Comparison of ENCODE assay signal across 13 cellular contexts in the genomic region with DNA sequence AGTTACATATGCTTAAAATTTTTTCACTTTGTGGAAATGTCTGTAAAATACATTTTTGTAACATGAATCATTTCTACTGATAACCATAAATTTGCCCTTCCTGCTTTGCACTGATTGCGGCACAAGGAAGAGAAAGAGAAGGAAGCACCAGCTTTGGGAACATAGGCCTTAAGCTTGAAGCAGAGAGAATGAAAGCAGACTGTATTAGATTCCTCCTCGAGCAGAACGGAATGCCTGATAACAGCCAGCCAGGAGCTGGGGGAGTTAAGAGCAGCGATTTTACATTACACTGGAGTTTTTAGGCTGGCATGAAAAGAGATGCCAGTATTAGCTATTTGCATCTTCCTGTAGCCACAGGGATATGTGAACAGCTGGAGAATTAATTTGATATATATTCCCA. TPM values are rescaled to one million over a fixed set of nuclear protein-coding genes. Genes with fewer than 3 reads are reported as not detected.
DNase-seq lines count a peak whose midpoint lies in the region; ATAC-seq and TF ChIP-seq lines count a peak whose summit lies in the region.
"Had no signal": no experiment of that assay in that cellular context is flagged by ENCODE, and none has a peak within 500 bp of the region (broad histone marks: within the 10 kb centered on the region; RNA-seq: fewer than 3 reads in every experiment).

No MANE protein-coding gene starts in this region.

- no peaks in the 10 kb centered on the region for H3K36me3 ChIP-seq in adrenal gland (replicated peaks in 1 of 2)
- no peaks in the 10 kb centered on the region for H3K36me3 ChIP-seq in heart left ventricle
- no peaks in the 10 kb centered on the region for H3K36me3 ChIP-seq in prostate gland

- peak; percentile 31 to 71 (median 63) for ATAC-seq in heart left ventricle

- no peak for TF ChIP-seq POLR2A in adrenal gland (IDR thresholded peaks at IDR 0.05)
- TF ChIP-seq POLR2A in heart left ventricle (IDR thresholded peaks at IDR 0.05): no peak
- TF ChIP-seq POLR2A in prostate gland (IDR thresholded peaks at IDR 0.05): no peak

- H3K27me3 Mint-ChIP-seq in osteocyte (ENCODE audit: unreplicated experiment): no peaks in the 10 kb centered on the region
- H3K27me3 Mint-ChIP-seq in activated CD4-positive, alpha-beta T cell treated with anti-CD3 and anti-CD28 coated beads, Interleukin-2, amount 10 ng/mL, durations not matched to agents 24 days and 14 days: peaks cover 23% of the 10 kb centered on the region

- H3K4me3 ChIP-seq in adrenal gland (no peak overlapping the region), heart left ventricle (peak overlapping the region in 1 of 12 donors; percentile 6), prostate gland (no peak overlapping the region)
- H3K4me3 ChIP-seq: BLaER1 treated with 17β-estradiol and CSF1 and Interleukin-3, amounts not matched to agents 10 nM and 100 nM had no signal

- H3K4me1 ChIP-seq in adrenal gland (replicated peaks in 1 of 2) (peaks cover 0 to 13% of the 10 kb centered on the region in 2 donors), heart left ventricle (peaks cover 2 to 71% (median 43%) of the 10 kb centered on the region in 12 donors), prostate gland (replicated peaks) (peaks cover 7% of the 10 kb centered on the region)

- H3K36me3 Mint-ChIP-seq in osteocyte (ENCODE audit: unreplicated experiment): no peaks in the 10 kb centered on the region
- H3K36me3 Mint-ChIP-seq in activated CD4-positive, alpha-beta T cell treated with anti-CD3 and anti-CD28 coated beads, Interleukin-2, amount 10 ng/mL, durations not matched to agents 24 days and 14 days (ENCODE audit: low read depth): no peaks in the 10 kb centered on the region

- peak overlapping the region; percentile 60 for H3K4me3 Mint-ChIP-seq in osteocyte (ENCODE audit: unreplicated experiment)
- no peak overlapping the region for H3K4me3 Mint-ChIP-seq in activated CD4-positive, alpha-beta T cell treated with anti-CD3 and anti-CD28 coated beads, Interleukin-2, amount 10 ng/mL, durations not matched to agents 24 days and 14 days

- 25 to 31% (median 28%) methylated on average over 4 of the region's 4 CpGs for whole genome bisulfite sequencing in adrenal gland, 4 donors
- WGBS in heart left ventricle, 4 donors: 7 to 17% (median 15%) methylated on average over 4 of the region's 4 CpGs
- WGBS in prostate gland: 22% methylated on average over 4 of the region's 4 CpGs

- intact Hi-C loops in adrenal gland (cut with DNase I) (no loop called here), heart left ventricle (cut with DNase I) (no loop called here), prostate gland (cut with DNase I) (no loop called here)
- intact Hi-C loops in activated CD4-positive, alpha-beta T cell treated with anti-CD3 and anti-CD28 coated beads, Interleukin-2, amount 10 ng/mL, durations not matched to agents 24 days and 14 days (cut with micrococcal nuclease): no loop called here

- H3K9me3 Mint-ChIP-seq in osteocyte (ENCODE audit: unreplicated experiment): no peaks in the 10 kb centered on the region
- no peaks in the 10 kb centered on the region for H3K9me3 Mint-ChIP-seq in activated CD4-positive, alpha-beta T cell treated with anti-CD3 and anti-CD28 coated beads, Interleukin-2, amount 10 ng/mL, durations not matched to agents 24 days and 14 days

- H3K27me3 ChIP-seq in adrenal gland (no peaks in the 10 kb centered on the region), heart left ventricle (no peaks in the 10 kb centered on the region), prostate gland (replicated peaks; ENCODE audit: insufficient read depth) (no peaks in the 10 kb centered on the region)
- H3K27me3 ChIP-seq: BLaER1 treated with 17β-estradiol and CSF1 and Interleukin-3, amounts not matched to agents 10 nM and 100 nM had no signal

- TF ChIP-seq CTCF in adrenal gland (IDR thresholded peaks at IDR 0.05): no peak
- no peak for TF ChIP-seq CTCF in heart left ventricle (IDR thresholded peaks at IDR 0.05)
- TF ChIP-seq CTCF in osteocyte (IDR thresholded peaks at IDR 0.05): no peak
- no peak for TF ChIP-seq CTCF in prostate gland (IDR thresholded peaks at IDR 0.05)

- DNase-seq in DMS 273 treated with DMSO at 0.1 percent for 48 hours (lab: John Stamatoyannopoulos, UW) (peak; percentile 27), adrenal gland (no peak), heart left ventricle (no peak), osteocyte (ENCODE audit: extremely low spot score, unreplicated experiment) (no peak), HuH-7 (ENCODE audit: low spot score) (no peak), prostate gland (ENCODE audit: low spot score) (no peak), SHP77 treated with DMSO at 0.1 percent for 48 hours (lab: John Stamatoyannopoulos, UW) (no peak)
- DNase-seq in activated CD4-positive, alpha-beta T cell treated with anti-CD3 and anti-CD28 coated beads, Interleukin-2, amount 10 ng/mL, durations not matched to agents 24 days and 14 days: no peak
- DNase-seq: activated CD8-positive, alpha-beta memory T cell treated with anti-CD3 and anti-CD28 coated beads for 24 hours; caudate nucleus; KBM-7; nucleus accumbens had no signal

- peaks cover 81% of the 10 kb centered on the region for H3K4me1 Mint-ChIP-seq in osteocyte (ENCODE audit: unreplicated experiment)
- H3K4me1 Mint-ChIP-seq in activated CD4-positive, alpha-beta T cell treated with anti-CD3 and anti-CD28 coated beads, Interleukin-2, amount 10 ng/mL, durations not matched to agents 24 days and 14 days: peaks cover 7% of the 10 kb centered on the region

- H3K27ac Mint-ChIP-seq in osteocyte (ENCODE audit: unreplicated experiment): peak overlapping the region; percentile 92
- H3K27ac Mint-ChIP-seq in activated CD4-positive, alpha-beta T cell treated with anti-CD3 and anti-CD28 coated beads, Interleukin-2, amount 10 ng/mL, durations not matched to agents 24 days and 14 days: no peak overlapping the region

- H3K9me3 ChIP-seq in adrenal gland (replicated peaks in 1 of 3): no peaks in the 10 kb centered on the region
- no peaks in the 10 kb centered on the region for H3K9me3 ChIP-seq in heart left ventricle
- no peaks in the 10 kb centered on the region for H3K9me3 ChIP-seq in prostate gland
- H3K9me3 ChIP-seq: BLaER1 treated with 17β-estradiol and CSF1 and Interleukin-3, amounts not matched to agents 10 nM and 100 nM had no signal

- H3K27ac ChIP-seq in adrenal gland (peak overlapping the region in 3 of 5 donors; percentile 14 to 59 (median 16)), heart left ventricle (peak overlapping the region in 9 of 12 donors; percentile 1 to 67 (median 35)), prostate gland (peak overlapping the region in 1 of 2 donors; percentile 11)
- H3K27ac ChIP-seq: BLaER1 treated with 17β-estradiol and CSF1 and Interleukin-3, amounts not matched to agents 10 nM and 100 nM had no signal

RNA-seq across cellular contexts. Expression of a gene that starts 33.5 kb away (rescaled TPM):
- total RNA-seq in adrenal gland (10 to 100 TPM; 19.1 to 66.3 (median 41.8) TPM), heart left ventricle (100 to 1,000 TPM in 3 of 9 donors, 10 to 100 TPM in 6; 34.9 to 120 (median 89.3) TPM), osteocyte (167 and 194 TPM in 2 replicates), prostate gland (100 to 1,000 TPM in 1 of 2 donors, 10 to 100 TPM in 1; 55.2 to 101 TPM)
- polyA plus RNA-seq in adrenal gland (10 to 100 TPM in 2 of 3 donors, 1 to 10 TPM in 1; 7.6 to 12.4 (median 10.8) TPM), heart left ventricle (10 to 100 TPM; 14.7 to 47.9 TPM)
- total RNA-seq in activated CD4-positive, alpha-beta T cell treated with anti-CD3 and anti-CD28 coated beads, Interleukin-2, amount 10 ng/mL, durations not matched to agents 24 days and 14 days: 16.8 and 19.0 TPM in 2 replicates
